In the genomic region with DNA sequence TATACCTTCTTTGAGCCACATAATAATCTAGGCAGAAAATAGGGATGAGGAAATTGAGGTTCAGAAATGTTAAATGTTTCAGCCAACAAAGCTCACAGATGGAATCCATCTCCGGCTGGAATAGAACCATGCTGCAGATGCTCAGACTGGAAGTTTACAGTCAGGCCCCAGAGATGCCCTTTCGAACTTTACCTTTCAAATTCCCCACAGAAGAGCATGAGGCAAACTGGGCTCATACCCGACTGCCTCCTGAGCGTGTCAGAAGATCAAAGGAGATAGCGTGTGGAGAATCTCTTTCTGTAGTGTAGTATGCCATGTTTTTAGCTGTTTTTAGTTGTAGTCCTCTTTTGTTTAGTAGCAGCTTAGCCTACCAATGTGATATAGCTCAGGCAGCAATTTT, we compare ENCODE assay signal across 1 cellular context.
A peak's percentile ranks its signal among the peaks of the same experiment; 100 is the strongest.
TF ChIP-seq lines count a peak whose summit lies in the region.

No MANE protein-coding gene starts in this region.

TF ChIP-seq in HepG2, 621 proteins besides CTCF, POLR2A, EP300 and RAD21 (continued from another document and continues in another):
- TF ChIP-seq, protein P1, sequence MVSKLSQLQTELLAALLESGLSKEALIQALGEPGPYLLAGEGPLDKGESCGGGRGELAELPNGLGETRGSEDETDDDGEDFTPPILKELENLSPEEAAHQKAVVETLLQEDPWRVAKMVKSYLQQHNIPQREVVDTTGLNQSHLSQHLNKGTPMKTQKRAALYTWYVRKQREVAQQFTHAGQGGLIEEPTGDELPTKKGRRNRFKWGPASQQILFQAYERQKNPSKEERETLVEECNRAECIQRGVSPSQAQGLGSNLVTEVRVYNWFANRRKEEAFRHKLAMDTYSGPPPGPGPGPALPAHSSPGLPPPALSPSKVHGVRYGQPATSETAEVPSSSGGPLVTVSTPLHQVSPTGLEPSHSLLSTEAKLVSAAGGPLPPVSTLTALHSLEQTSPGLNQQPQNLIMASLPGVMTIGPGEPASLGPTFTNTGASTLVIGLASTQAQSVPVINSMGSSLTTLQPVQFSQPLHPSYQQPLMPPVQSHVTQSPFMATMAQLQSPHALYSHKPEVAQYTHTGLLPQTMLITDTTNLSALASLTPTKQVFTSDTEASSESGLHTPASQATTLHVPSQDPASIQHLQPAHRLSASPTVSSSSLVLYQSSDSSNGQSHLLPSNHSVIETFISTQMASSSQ (IDR thresholded peaks at IDR 0.05; ENCODE audit: low read depth): no peak
- TF ChIP-seq, protein P1 (CRISPR knock-in tag; IDR thresholded peaks at IDR 0.05; ENCODE audit: borderline replicate concordance): no peak
- TF ChIP-seq ELF1 (CRISPR knock-in tag; IDR thresholded peaks at IDR 0.05): no peak
- TF ChIP-seq, protein P2, sequence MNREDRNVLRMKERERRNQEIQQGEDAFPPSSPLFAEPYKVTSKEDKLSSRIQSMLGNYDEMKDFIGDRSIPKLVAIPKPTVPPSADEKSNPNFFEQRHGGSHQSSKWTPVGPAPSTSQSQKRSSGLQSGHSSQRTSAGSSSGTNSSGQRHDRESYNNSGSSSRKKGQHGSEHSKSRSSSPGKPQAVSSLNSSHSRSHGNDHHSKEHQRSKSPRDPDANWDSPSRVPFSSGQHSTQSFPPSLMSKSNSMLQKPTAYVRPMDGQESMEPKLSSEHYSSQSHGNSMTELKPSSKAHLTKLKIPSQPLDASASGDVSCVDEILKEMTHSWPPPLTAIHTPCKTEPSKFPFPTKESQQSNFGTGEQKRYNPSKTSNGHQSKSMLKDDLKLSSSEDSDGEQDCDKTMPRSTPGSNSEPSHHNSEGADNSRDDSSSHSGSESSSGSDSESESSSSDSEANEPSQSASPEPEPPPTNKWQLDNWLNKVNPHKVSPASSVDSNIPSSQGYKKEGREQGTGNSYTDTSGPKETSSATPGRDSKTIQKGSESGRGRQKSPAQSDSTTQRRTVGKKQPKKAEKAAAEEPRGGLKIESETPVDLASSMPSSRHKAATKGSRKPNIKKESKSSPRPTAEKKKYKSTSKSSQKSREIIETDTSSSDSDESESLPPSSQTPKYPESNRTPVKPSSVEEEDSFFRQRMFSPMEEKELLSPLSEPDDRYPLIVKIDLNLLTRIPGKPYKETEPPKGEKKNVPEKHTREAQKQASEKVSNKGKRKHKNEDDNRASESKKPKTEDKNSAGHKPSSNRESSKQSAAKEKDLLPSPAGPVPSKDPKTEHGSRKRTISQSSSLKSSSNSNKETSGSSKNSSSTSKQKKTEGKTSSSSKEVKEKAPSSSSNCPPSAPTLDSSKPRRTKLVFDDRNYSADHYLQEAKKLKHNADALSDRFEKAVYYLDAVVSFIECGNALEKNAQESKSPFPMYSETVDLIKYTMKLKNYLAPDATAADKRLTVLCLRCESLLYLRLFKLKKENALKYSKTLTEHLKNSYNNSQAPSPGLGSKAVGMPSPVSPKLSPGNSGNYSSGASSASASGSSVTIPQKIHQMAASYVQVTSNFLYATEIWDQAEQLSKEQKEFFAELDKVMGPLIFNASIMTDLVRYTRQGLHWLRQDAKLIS (CRISPR knock-in tag; IDR thresholded peaks at IDR 0.05): no peak
- no peak for TF ChIP-seq ZNF614 (CRISPR knock-in tag; IDR thresholded peaks at IDR 0.05; ENCODE audit: borderline replicate concordance)
- TF ChIP-seq, protein P3, sequence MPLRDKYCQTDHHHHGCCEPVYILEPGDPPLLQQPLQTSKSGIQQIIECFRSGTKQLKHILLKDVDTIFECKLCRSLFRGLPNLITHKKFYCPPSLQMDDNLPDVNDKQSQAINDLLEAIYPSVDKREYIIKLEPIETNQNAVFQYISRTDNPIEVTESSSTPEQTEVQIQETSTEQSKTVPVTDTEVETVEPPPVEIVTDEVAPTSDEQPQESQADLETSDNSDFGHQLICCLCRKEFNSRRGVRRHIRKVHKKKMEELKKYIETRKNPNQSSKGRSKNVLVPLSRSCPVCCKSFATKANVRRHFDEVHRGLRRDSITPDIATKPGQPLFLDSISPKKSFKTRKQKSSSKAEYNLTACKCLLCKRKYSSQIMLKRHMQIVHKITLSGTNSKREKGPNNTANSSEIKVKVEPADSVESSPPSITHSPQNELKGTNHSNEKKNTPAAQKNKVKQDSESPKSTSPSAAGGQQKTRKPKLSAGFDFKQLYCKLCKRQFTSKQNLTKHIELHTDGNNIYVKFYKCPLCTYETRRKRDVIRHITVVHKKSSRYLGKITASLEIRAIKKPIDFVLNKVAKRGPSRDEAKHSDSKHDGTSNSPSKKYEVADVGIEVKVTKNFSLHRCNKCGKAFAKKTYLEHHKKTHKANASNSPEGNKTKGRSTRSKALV (CRISPR knock-in tag; IDR thresholded peaks at IDR 0.05): no peak
- TF ChIP-seq, protein P4, sequence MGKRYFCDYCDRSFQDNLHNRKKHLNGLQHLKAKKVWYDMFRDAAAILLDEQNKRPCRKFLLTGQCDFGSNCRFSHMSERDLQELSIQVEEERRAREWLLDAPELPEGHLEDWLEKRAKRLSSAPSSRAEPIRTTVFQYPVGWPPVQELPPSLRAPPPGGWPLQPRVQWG (CRISPR knock-in tag; IDR thresholded peaks at IDR 0.05; ENCODE audit: borderline replicate concordance, low read depth): no peak
- TF ChIP-seq, protein P5, sequence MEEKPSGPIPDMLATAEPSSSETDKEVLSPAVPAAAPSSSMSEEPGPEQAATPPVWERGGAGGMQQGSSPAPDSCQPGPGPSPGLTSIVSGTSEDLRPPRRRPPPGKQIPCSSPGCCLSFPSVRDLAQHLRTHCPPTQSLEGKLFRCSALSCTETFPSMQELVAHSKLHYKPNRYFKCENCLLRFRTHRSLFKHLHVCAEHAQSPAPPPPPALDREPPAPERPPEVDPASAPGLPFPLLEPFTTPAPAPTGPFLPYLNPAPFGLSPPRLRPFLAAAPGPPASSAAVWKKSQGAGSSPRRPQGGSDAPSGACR (CRISPR knock-in tag; IDR thresholded peaks at IDR 0.05): no peak
- TF ChIP-seq CBFB (CRISPR knock-in tag; IDR thresholded peaks at IDR 0.05): no peak
- peak; percentile 21; the same call in 1 of the 2 replicates for TF ChIP-seq DMAP1 (CRISPR knock-in tag; IDR thresholded peaks at IDR 0.05)
- TF ChIP-seq, protein P6, sequence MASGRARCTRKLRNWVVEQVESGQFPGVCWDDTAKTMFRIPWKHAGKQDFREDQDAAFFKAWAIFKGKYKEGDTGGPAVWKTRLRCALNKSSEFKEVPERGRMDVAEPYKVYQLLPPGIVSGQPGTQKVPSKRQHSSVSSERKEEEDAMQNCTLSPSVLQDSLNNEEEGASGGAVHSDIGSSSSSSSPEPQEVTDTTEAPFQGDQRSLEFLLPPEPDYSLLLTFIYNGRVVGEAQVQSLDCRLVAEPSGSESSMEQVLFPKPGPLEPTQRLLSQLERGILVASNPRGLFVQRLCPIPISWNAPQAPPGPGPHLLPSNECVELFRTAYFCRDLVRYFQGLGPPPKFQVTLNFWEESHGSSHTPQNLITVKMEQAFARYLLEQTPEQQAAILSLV (CRISPR knock-in tag; IDR thresholded peaks at IDR 0.05; ENCODE audit: borderline replicate concordance): no peak
- no peak for TF ChIP-seq ZNF44 (CRISPR knock-in tag; IDR thresholded peaks at IDR 0.05)
- TF ChIP-seq, protein P7, sequence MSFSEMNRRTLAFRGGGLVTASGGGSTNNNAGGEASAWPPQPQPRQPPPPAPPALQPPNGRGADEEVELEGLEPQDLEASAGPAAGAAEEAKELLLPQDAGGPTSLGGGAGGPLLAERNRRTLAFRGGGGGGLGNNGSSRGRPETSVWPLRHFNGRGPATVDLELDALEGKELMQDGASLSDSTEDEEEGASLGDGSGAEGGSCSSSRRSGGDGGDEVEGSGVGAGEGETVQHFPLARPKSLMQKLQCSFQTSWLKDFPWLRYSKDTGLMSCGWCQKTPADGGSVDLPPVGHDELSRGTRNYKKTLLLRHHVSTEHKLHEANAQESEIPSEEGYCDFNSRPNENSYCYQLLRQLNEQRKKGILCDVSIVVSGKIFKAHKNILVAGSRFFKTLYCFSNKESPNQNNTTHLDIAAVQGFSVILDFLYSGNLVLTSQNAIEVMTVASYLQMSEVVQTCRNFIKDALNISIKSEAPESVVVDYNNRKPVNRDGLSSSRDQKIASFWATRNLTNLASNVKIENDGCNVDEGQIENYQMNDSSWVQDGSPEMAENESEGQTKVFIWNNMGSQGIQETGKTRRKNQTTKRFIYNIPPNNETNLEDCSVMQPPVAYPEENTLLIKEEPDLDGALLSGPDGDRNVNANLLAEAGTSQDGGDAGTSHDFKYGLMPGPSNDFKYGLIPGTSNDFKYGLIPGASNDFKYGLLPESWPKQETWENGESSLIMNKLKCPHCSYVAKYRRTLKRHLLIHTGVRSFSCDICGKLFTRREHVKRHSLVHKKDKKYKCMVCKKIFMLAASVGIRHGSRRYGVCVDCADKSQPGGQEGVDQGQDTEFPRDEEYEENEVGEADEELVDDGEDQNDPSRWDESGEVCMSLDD (CRISPR knock-in tag; IDR thresholded peaks at IDR 0.05; ENCODE audit: borderline replicate concordance): no peak
- TF ChIP-seq, protein P8, sequence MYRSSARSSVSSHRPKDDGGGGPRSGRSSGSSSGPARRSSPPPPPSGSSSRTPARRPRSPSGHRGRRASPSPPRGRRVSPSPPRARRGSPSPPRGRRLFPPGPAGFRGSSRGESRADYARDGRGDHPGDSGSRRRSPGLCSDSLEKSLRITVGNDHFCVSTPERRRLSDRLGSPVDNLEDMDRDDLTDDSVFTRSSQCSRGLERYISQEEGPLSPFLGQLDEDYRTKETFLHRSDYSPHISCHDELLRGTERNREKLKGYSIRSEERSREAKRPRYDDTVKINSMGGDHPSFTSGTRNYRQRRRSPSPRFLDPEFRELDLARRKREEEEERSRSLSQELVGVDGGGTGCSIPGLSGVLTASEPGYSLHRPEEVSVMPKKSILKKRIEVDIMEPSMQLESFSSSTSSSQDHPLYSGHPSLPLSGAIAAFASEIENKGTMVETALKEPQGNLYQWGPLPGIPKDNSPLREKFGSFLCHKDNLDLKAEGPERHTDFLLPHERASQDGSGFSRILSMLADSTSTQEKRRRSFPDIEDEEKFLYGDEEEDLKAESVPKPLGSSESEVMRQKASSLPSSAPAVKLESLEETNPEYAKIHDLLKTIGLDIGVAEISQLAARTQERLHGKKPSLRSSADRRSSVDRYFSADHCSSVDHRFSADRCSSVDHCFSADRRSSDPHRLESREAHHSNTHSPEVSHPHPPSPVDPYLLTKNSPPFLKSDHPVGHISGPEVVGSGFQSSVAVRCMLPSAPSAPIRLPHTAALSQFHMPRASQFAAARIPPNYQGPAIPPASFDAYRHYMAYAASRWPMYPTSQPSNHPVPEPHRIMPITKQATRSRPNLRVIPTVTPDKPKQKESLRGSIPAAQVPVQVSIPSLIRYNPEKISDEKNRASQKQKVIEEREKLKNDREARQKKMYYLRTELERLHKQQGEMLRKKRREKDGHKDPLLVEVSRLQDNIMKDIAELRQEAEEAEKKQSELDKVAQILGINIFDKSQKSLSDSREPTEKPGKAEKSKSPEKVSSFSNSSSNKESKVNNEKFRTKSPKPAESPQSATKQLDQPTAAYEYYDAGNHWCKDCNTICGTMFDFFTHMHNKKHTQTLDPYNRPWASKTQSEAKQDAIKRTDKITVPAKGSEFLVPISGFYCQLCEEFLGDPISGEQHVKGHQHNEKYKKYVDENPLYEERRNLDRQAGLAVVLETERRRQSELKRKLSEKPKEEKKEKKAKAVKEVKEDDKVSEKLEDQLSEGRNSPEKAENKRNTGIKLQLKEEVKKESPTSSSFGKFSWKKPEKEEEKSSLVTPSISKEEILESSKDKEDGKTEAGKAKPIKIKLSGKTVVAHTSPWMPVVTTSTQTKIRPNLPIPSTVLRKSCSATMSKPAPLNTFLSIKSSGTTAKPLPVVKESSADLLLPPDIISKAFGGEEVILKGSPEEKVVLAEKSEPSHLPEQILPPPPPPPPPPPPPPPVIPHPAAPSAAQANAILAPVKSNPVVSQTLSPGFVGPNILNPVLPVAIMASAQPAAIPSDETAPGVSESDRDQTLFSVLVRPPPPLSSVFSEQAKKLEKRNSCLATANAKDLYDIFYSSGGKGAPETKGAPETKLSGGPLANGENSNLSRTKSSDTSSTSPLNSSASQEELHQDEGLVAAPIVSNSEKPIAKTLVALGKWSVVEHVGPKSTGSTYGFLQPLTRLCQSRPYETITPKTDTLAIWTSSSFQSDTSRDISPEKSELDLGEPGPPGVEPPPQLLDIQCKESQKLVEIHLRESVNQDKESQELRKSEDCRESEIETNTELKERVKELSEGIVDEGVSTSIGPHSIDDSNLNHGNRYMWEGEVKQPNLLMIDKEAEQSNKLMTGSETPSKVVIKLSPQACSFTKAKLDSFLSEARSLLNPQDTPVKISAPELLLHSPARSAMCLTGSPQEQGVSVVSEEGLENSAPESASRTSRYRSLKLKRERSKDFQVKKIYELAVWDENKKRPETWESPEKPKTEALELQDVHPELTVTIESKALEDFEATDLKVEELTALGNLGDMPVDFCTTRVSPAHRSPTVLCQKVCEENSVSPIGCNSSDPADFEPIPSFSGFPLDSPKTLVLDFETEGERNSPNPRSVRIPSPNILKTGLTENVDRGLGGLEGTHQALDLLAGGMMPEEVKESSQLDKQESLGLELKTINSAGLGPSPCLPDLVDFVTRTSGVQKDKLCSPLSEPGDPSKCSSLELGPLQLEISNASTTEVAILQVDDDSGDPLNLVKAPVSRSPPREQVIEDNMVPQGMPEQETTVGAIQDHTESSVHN (CRISPR knock-in tag; IDR thresholded peaks at IDR 0.05): no peak
- TF ChIP-seq TAF15 (IDR thresholded peaks at IDR 0.05; ENCODE audit: low read depth, low read length, poor library complexity, severe bottlenecking): no peak
- TF ChIP-seq BHLHE40 (IDR thresholded peaks at IDR 0.05; ENCODE audit: low read length): no peak
- TF ChIP-seq, protein P9, sequence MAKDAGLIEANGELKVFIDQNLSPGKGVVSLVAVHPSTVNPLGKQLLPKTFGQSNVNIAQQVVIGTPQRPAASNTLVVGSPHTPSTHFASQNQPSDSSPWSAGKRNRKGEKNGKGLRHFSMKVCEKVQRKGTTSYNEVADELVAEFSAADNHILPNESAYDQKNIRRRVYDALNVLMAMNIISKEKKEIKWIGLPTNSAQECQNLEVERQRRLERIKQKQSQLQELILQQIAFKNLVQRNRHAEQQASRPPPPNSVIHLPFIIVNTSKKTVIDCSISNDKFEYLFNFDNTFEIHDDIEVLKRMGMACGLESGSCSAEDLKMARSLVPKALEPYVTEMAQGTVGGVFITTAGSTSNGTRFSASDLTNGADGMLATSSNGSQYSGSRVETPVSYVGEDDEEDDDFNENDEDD (CRISPR knock-in tag; IDR thresholded peaks at IDR 0.05; ENCODE audit: borderline replicate concordance): no peak; the same call in 1 of the 2 replicates
- TF ChIP-seq SMAD9 (CRISPR knock-in tag; IDR thresholded peaks at IDR 0.05): no peak
- no peak for TF ChIP-seq NFE2L1 (CRISPR knock-in tag; IDR thresholded peaks at IDR 0.05; ENCODE audit: borderline replicate concordance)
- no peak for TF ChIP-seq ZFP36L2 (CRISPR knock-in tag; IDR thresholded peaks at IDR 0.05)
